In the genomic region with DNA sequence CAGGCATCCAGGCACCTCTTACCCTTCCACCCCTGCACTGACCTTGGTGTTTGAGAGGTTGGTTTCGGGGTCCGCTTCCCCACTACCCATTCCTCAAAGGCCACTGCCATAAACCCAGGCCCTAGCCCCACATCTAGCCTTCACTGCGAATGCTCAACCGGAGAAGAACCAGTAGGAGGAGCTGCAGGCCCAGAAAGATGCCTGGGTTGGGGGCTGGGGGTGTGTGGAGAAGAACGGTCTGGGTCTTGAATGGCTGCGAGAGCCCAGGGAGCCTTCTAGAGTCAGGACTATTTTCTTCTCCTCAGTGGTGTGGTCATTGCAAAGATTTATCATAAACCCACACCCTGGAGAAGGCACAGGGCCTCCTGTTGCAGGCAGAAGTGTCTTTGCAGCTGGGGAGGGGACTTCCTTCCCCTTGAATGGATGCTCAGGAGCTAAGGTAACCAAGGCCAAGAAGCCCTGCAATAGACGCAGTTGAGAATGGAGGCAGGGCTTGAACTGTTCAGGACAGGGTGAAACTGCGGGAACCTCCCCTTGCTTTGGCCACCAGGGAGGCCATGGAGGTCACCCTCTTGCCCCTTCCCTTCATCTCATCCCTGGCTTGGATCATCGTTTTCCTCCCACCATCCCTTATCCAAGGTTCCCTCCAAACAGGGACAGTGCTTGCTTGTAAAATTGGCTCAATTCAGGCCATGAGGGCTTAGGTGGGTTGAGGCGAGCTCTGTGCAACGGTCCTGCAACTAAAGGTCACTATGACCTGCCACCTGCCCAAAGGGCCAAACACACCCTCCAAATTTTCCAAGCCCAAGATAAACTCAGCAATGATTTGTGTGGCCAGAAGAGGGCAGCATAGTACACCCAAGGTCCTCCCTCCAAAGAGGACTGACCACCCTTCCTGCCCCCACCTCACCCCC, we compare ENCODE assay signal across 8 cellular contexts. TPM values are rescaled to one million over a fixed set of nuclear protein-coding genes. Genes with fewer than 3 reads are reported as not detected.
DNase-seq lines count a peak whose midpoint lies in the region; ATAC-seq, FAIRE-seq and TF ChIP-seq lines count a peak whose summit lies in the region.

No MANE protein-coding gene starts in this region.

- H3K27me3 ChIP-seq in A673 (replicated peaks; ENCODE audit: insufficient read depth, low read depth, low read length, poor library complexity) (no peaks in the 10 kb centered on the region), K562 (ENCODE audit: control insufficient read depth in 2 of 2, insufficient read depth in 2 of 2, low read length in 2 of 2) (peaks cover 0 to 15% of the 10 kb centered on the region in 2 experiments; a peak in 3 of 5 replicates)

- in situ Hi-C loops in K562 (cut with MboI): loop anchor here (25.0 kb wide), 1 partner anchor 271 kb away; the partner anchor contains the start of gene FOXI3

- H4K20me1 ChIP-seq in K562 (replicated peaks; ENCODE audit: control insufficient read depth, insufficient read depth, low read length): peaks cover 6% of the 10 kb centered on the region

- peak; percentile 63 to 69 for TF ChIP-seq RAD21 in K562 (CRISPR knock-in tag; conservative IDR thresholded peaks at IDR 0.05 in 1 of 2, IDR thresholded peaks at IDR 0.05 in 1 of 2)

- H3K9me1 ChIP-seq in K562 (ENCODE audit: control insufficient read depth, insufficient read depth, low read length): no peaks in the 10 kb centered on the region

- H3K27ac ChIP-seq in A673 (ENCODE audit: low read depth, low read length, poor library complexity, severe bottlenecking) (no peak overlapping the region), K562 (ENCODE audit: extremely low read depth, low read depth, low read length) (no peak overlapping the region)

- TF ChIP-seq CTCF in A673 (conservative IDR thresholded peaks at IDR 0.05; ENCODE audit: low read depth, low read length) (peak; percentile 75), K562 (IDR thresholded peaks at IDR 0.05 in 2 of 3, conservative IDR thresholded peaks at IDR 0.05 in 1 of 3; ENCODE audit: insufficient read depth in 2 of 3, low read depth in 1 of 3, low read length in 3 of 3) (peak; percentile 63 to 77 (median 75))

- BruUV-seq in A673 (replicated peaks; lab: Mats Ljungman, UMichigan): no TSS peak
- no TSS peak for BruUV-seq in K562 (replicated peaks; lab: Mats Ljungman, UMichigan)

- no peaks in the 10 kb centered on the region for H3K4me1 ChIP-seq in A673 (ENCODE audit: insufficient read depth, low read length, poor library complexity, severe bottlenecking)
- H3K4me1 ChIP-seq in K562 (replicated peaks in 1 of 2; ENCODE audit: control insufficient read depth in 2 of 2, insufficient read depth in 2 of 2, low read length in 2 of 2): peaks cover 0 to 3% of the 10 kb centered on the region in 2 experiments; a peak in 1 of 5 replicates

- DNase-seq in A673 (ENCODE audit: low spot score) (peak; percentile 49), ELR (ENCODE audit: low read depth) (peak; percentile 22), NCI-H146 treated with DMSO at 0.1 percent for 48 hours (lab: John Stamatoyannopoulos, UW; ENCODE audit: unreplicated experiment) (peak; percentile 67), K562 (ENCODE audit: extremely low read depth in 1 of 4, low spot score in 3 of 4) (peak; percentile 68 to 82 (median 76)), kidney tubule cell (ENCODE audit: low spot score) (peak; percentile 38)

- H3K36me3 ChIP-seq in A673 (ENCODE audit: insufficient read depth, low read length, poor library complexity, severe bottlenecking): no peaks in the 10 kb centered on the region
- H3K36me3 ChIP-seq in K562 (ENCODE audit: control insufficient read depth, insufficient read depth, low read length): no peaks in the 10 kb centered on the region

- CTCF ChIA-PET in A673 (lab: Charles Lee) (interaction anchor here (0.6 kb wide), 3 partner anchors 37 to 107 kb away, joined by 3 to 15 read pairs (median 8); no protein-coding TSS in a partner anchor), K562 (lab: Yijun Ruan, JAX; ENCODE audit: low intra/inter-chr PET ratio) (interaction anchor here (0.6 to 2.7 kb wide), 5 partner anchors 116 to 363 kb away, joined by 3 to 11 read pairs (median 9); no protein-coding TSS in a partner anchor)

- no peaks in the 10 kb centered on the region for H3K79me2 ChIP-seq in K562 (ENCODE audit: control insufficient read depth, insufficient read depth, low read length)

- no peak overlapping the region for H3K4me3 ChIP-seq in A673 (ENCODE audit: low read depth, low read length, poor library complexity, severe bottlenecking)
- H3K4me3 ChIP-seq in K562: no peak overlapping the region

- H3K9ac ChIP-seq in K562 (ENCODE audit: insufficient read depth in 1 of 2, low read depth in 2 of 2, low read length in 2 of 2): no peak overlapping the region

- WGBS in K562 (ENCODE audit: insufficient coverage, low coverage, missing lambda C conversion rate): 5% methylated on average over 11 of the region's 11 CpGs

- TF ChIP-seq EP300 in K562 (IDR thresholded peaks at IDR 0.05; ENCODE audit: low read length): no peak

- FAIRE-seq in K562 (lab: Jason Lieb, UNC): peak; percentile 81

- no peak overlapping the region for H2AFZ ChIP-seq in K562 (ENCODE audit: low read depth, low read length)

- H3K4me2 ChIP-seq in K562 (ENCODE audit: insufficient read depth, low read length): no peak overlapping the region

- no peaks in the 10 kb centered on the region for H3K9me3 ChIP-seq in A673 (ENCODE audit: low read depth, low read length, poor library complexity, severe bottlenecking)
- no peaks in the 10 kb centered on the region for H3K9me3 ChIP-seq in K562 (replicated peaks; ENCODE audit: control insufficient read depth, insufficient read depth, low read depth, low read length)

- POLR2A ChIA-PET in A673 (lab: Charles Lee; ENCODE audit: low non-redundant PET): interaction anchor here (0.6 kb wide), 1 partner anchor 136 kb away, joined by 9 read pairs; no protein-coding TSS in a partner anchor
- POLR2A ChIA-PET in K562 (lab: Yijun Ruan, JAX): interaction anchor here (0.7 kb wide), 2 partner anchors 101 to 201 kb away, joined by 3 to 4 read pairs; no protein-coding TSS in a partner anchor

- intact Hi-C loops in A673 (cut with micrococcal nuclease; ENCODE audit: unreplicated experiment): loop anchor here (5.0 to 10.0 kb wide), 3 partner anchors 116 to 481 kb away; partner anchors contain the start of gene FOXI3
- intact Hi-C loops in K562 (cut with micrococcal nuclease): loop anchor here (1.0 kb wide), 1 partner anchor 117 kb away; no protein-coding TSS in a partner anchor

- TF ChIP-seq POLR2A in K562 (conservative IDR thresholded peaks at IDR 0.05): no peak

- peak; percentile 75 for ATAC-seq in K562
- no peak for ATAC-seq in GM19467 (IDR thresholded peaks at IDR 0.05; ENCODE audit: unreplicated experiment)
- no peak for ATAC-seq in HG03520 (IDR thresholded peaks at IDR 0.05; ENCODE audit: unreplicated experiment)
- ATAC-seq in HG02763 (IDR thresholded peaks at IDR 0.05; ENCODE audit: unreplicated experiment): no peak

TF ChIP-seq in K562, 482 proteins besides CTCF, POLR2A, EP300 and RAD21:
- TF ChIP-seq MAZ (CRISPR knock-in tag; conservative IDR thresholded peaks at IDR 0.05 in 1 of 2, IDR thresholded peaks at IDR 0.05 in 1 of 2) (peak in 1 of 2 experiments; percentile 46; a peak in 1 of 4 replicates), ZBTB7A (IDR thresholded peaks at IDR 0.05; ENCODE audit: borderline replicate concordance, control insufficient read depth, low read depth, low read length) (0 out of 2 replicates have a peak, but pooled peaks have one; percentile 29), CC2D1A (IDR thresholded peaks at IDR 0.05) (0 out of 2 replicates have a peak, but pooled peaks have one; percentile 32), CAMTA2 (CRISPR knock-in tag; conservative IDR thresholded peaks at IDR 0.05) (no peak), SMC3 (conservative IDR thresholded peaks at IDR 0.05; ENCODE audit: insufficient read depth, low read depth, low read length) (peak; percentile 67), ZNF175 (CRISPR knock-in tag; IDR thresholded peaks at IDR 0.05; ENCODE audit: low read depth) (no peak)

RNA-seq across cellular contexts. Expression of gene THNSL2, which starts 20.9 kb away (rescaled TPM):
- total RNA-seq in A673 (2021) (not detected in 2 replicates), K562 (2014; rRNA removed) (not detected in 2 replicates), K562 (2014; rRNA removed; fragmentation: Illumina TruSeq; extraction: Trizol) (not detected in 2 replicates), K562 (2015; rRNA removed; fragmentation: Illumina TruSeq; extraction: Trizol) (not detected in 2 replicates), K562 (2021) (0.54 TPM in 1 of 2 replicates, not detected in the other)
- total RNA-seq in K562 (2011; cell fraction: chromatin; rRNA removed; ENCODE audit: low replicate concordance): not detected in 2 replicates
- not detected in 2 replicates for total RNA-seq in K562 (2011; cell fraction: nucleolus; rRNA removed)
- not detected in 2 replicates for total RNA-seq in K562 (2011; cell fraction: nucleoplasm; rRNA removed)
- polyA plus RNA-seq in K562 (2011; rRNA removed) (not detected in 2 replicates), K562 (2014; fragmentation: Illumina TruSeq; extraction: Trizol) (not detected in 2 replicates), K562 (2014; fragmentation: Nextera tagmentation; extraction: Ambion mirVana) (not detected), K562 (2014; rRNA removed) (not detected in 2 replicates)
- not detected in 2 replicates for polyA plus RNA-seq in K562 (2011; cell fraction: cytosol; rRNA removed)
- polyA plus RNA-seq in K562 (2011; cell fraction: nucleus; rRNA removed): not detected in 2 replicates
- not detected in 2 replicates for polyA plus RNA-seq in K562 (2012)
- not detected in 2 replicates for polyA minus RNA-seq in K562 (2011; rRNA and poly(A)+ RNA removed)
- polyA minus RNA-seq in K562 (2011; cell fraction: cytosol; rRNA and poly(A)+ RNA removed): not detected in 2 replicates
- not detected in 2 replicates for polyA minus RNA-seq in K562 (2011; cell fraction: nucleus; rRNA and poly(A)+ RNA removed)

Comparison
In these comparisons a context has a peak if more than half of its experiments do, and no peak if none do; other contexts are left out.
1. DNase-seq: peak in every context shown above with its lines; median percentile 76 in K562; 67 in NCI-H146 treated with DMSO at 0.1 percent for 48 hours; 49 in A673; 38 in kidney tubule cell; 22 in ELR.